8 cellular contexts compared by ENCODE assay signal in genomic region chr11:9615031-9615451, GRCh38. TPM values are rescaled to one million over a fixed set of nuclear protein-coding genes. Genes with fewer than 3 reads are reported as not detected.
DNase-seq lines count a peak whose midpoint lies in the region; ATAC-seq, FAIRE-seq and TF ChIP-seq lines count a peak whose summit lies in the region.

No MANE protein-coding gene starts in this region.

- H3K27ac Mint-ChIP-seq in osteocyte (ENCODE audit: unreplicated experiment) = no peak overlapping the region

- H3K27ac ChIP-seq in right atrium auricular region (peak overlapping the region; percentile 96 to 99), right cardiac atrium (ENCODE audit: low read length) (no peak overlapping the region)

- peaks cover 0 to 24% of the 10 kb centered on the region in 2 donors for H3K4me1 ChIP-seq in right atrium auricular region
- no peaks in the 10 kb centered on the region for H3K4me1 ChIP-seq in right cardiac atrium (ENCODE audit: control insufficient read depth, insufficient read depth, low read length)

- ATAC-seq in right cardiac atrium = no peak
- ATAC-seq in HG02943 (IDR thresholded peaks at IDR 0.05; ENCODE audit: low read depth, unreplicated experiment) = peak; percentile 49

- no peak for FAIRE-seq in RCC 7860 (lab: Jason Lieb, UNC)

- H3K9me3 Mint-ChIP-seq in osteocyte (ENCODE audit: unreplicated experiment) = no peaks in the 10 kb centered on the region

- no peaks in the 10 kb centered on the region for H3K9me3 ChIP-seq in right atrium auricular region
- no peaks in the 10 kb centered on the region for H3K9me3 ChIP-seq in right cardiac atrium (ENCODE audit: control insufficient read depth, low read length)

- H3K36me3 Mint-ChIP-seq in osteocyte (ENCODE audit: unreplicated experiment) = no peaks in the 10 kb centered on the region

- intact Hi-C loops in right cardiac atrium (cut with DNase I) = loop anchor here in 1 of 4 donors (10.0 kb wide), 1 partner anchor 80 kb away; no protein-coding TSS in a partner anchor

- H3K27me3 ChIP-seq in right atrium auricular region = no peaks in the 10 kb centered on the region
- H3K27me3 ChIP-seq in right cardiac atrium (ENCODE audit: control insufficient read depth, insufficient read depth) = no peaks in the 10 kb centered on the region

- peaks cover 46% of the 10 kb centered on the region for H3K4me1 Mint-ChIP-seq in osteocyte (ENCODE audit: unreplicated experiment)

- TF ChIP-seq CTCF in right atrium auricular region (IDR thresholded peaks at IDR 0.05) = no peak
- no peak for TF ChIP-seq CTCF in osteocyte (IDR thresholded peaks at IDR 0.05)

- no peak overlapping the region for H3K4me3 ChIP-seq in right atrium auricular region
- H3K4me3 ChIP-seq in right cardiac atrium (ENCODE audit: low read length) = no peak overlapping the region

- no peaks in the 10 kb centered on the region for H3K36me3 ChIP-seq in right atrium auricular region

- no peak overlapping the region for H3K4me3 Mint-ChIP-seq in osteocyte (ENCODE audit: unreplicated experiment)

- no peaks in the 10 kb centered on the region for H3K27me3 Mint-ChIP-seq in osteocyte (ENCODE audit: unreplicated experiment)

- no peak for DNase-seq in right atrium auricular region (ENCODE audit: low spot score)
- no peak for DNase-seq in right cardiac atrium
- DNase-seq in RCC 7860 (ENCODE audit: low spot score) = peak; percentile 48
- DNase-seq in kidney tubule cell (ENCODE audit: low spot score) = peak; percentile 78
- DNase-seq in osteocyte (ENCODE audit: extremely low spot score, unreplicated experiment) = no peak
- no peak for DNase-seq in AG08396 (ENCODE audit: low spot score)
- no peak for DNase-seq in cerebellar nuclear complex (lab: John Stamatoyannopoulos, UW)

- WGBS in right cardiac atrium = 75% methylated on average over 2 of the region's 2 CpGs

RNA-seq across cellular contexts. Expression of gene WEE1, which starts 41.6 kb away (rescaled TPM):
- total RNA-seq in right atrium auricular region = 100 to 1,000 TPM in 1 of 2 donors, 10 to 100 TPM in 1; 52.0 to 103 TPM
- total RNA-seq in right cardiac atrium = 10 to 100 TPM; 51.6 to 85.0 (median 60.4) TPM
- polyA plus RNA-seq in right cardiac atrium = 30.0 TPM
- 77.8 and 111 TPM in 2 replicates for total RNA-seq in osteocyte

RNA-seq across cellular contexts. Expression of gene SWAP70, which starts 48.8 kb away (rescaled TPM):
- total RNA-seq in right atrium auricular region (10 to 100 TPM; 18.7 to 33.4 TPM), right cardiac atrium (10 to 100 TPM; 19.0 to 30.1 (median 23.1) TPM), osteocyte (37.4 and 39.7 TPM in 2 replicates)
- 10.4 TPM for polyA plus RNA-seq in right cardiac atrium

Comparison
In these comparisons a context has a peak if more than half of its experiments do, and no peak if none do; other contexts are left out.
1. DNase-seq: peak in RCC 7860 (single experiment) and kidney tubule cell (single experiment); none in right atrium auricular region (single experiment), right cardiac atrium (0 of 3), osteocyte (single experiment), AG08396 (single experiment) and cerebellar nuclear complex (0 of 2).